ENCODE assay signal across 1 cellular context in the genomic region with DNA sequence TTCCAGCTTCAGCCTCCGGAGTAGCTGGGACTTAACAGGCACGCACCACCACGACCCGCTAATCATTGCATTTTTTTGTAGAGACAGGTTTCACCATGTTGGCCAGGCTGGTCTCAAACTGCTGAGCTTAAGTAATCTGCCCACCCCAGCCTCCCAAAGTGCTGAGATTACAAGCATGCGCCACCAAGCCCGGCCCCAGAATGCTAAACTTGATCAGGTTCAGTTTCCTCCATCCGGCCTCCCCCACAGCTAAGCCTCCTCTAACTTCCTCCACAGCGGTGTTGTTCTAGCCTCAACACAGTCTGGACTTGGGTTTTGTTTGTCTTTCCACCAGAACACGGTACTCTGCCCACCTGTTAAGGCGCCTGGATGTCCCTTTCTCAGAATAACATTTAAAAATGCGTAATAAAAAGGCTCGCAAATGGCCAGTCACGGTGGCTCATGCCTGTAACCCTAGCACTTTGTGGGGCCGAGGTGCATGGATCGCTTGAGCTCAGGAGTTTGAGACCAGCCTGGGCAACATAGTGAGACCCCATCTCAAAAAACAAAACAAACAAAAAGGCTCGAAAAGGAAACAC.
A peak's percentile ranks its signal among the peaks of the same experiment; 100 is the strongest.
TF ChIP-seq lines count a peak whose summit lies in the region.

No MANE protein-coding gene starts in this region.

TF ChIP-seq in K562, 482 proteins besides CTCF, POLR2A, EP300 and RAD21 (continues in another document):
- TF ChIP-seq, protein P1, sequence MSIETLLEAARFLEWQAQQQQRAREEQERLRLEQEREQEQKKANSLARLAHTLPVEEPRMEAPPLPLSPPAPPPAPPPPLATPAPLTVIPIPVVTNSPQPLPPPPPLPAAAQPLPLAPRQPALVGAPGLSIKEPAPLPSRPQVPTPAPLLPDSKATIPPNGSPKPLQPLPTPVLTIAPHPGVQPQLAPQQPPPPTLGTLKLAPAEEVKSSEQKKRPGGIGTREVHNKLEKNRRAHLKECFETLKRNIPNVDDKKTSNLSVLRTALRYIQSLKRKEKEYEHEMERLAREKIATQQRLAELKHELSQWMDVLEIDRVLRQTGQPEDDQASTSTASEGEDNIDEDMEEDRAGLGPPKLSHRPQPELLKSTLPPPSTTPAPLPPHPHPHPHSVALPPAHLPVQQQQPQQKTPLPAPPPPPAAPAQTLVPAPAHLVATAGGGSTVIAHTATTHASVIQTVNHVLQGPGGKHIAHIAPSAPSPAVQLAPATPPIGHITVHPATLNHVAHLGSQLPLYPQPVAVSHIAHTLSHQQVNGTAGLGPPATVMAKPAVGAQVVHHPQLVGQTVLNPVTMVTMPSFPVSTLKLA (conservative IDR thresholded peaks at IDR 0.05) = no peak
- TF ChIP-seq CREB1 (IDR thresholded peaks at IDR 0.05) = no peak
- TF ChIP-seq CREB1 (CRISPR knock-in tag; IDR thresholded peaks at IDR 0.05) = no peak
- TF ChIP-seq, protein P2, sequence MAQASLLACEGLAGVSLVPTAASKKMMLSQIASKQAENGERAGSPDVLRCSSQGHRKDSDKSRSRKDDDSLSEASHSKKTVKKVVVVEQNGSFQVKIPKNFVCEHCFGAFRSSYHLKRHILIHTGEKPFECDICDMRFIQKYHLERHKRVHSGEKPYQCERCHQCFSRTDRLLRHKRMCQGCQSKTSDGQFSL (CRISPR knock-in tag; IDR thresholded peaks at IDR 0.05) = no peak
- TF ChIP-seq, protein P2 (tag; IDR thresholded peaks at IDR 0.05) = no peak
- no peak for TF ChIP-seq MEF2A (IDR thresholded peaks at IDR 0.05; ENCODE audit: control insufficient read depth, low read depth, low read length)
- TF ChIP-seq CHCHD3 (CRISPR knock-in tag; IDR thresholded peaks at IDR 0.05) = no peak
- TF ChIP-seq ARNT (IDR thresholded peaks at IDR 0.05) = 0 out of 4 replicates have a peak, but pooled peaks of 1 of the 2 experiments have one; percentile 25
- no peak for TF ChIP-seq CLOCK (CRISPR knock-in tag; IDR thresholded peaks at IDR 0.05; ENCODE audit: borderline replicate concordance)
- peak; percentile 65; the same call in 1 of the 2 replicates for TF ChIP-seq SMAD4 (CRISPR knock-in tag; conservative IDR thresholded peaks at IDR 0.05)
- TF ChIP-seq ZNF778 (CRISPR knock-in tag; IDR thresholded peaks at IDR 0.05) = no peak
- TF ChIP-seq KDM4B (IDR thresholded peaks at IDR 0.05; ENCODE audit: borderline replicate concordance in 2 of 2, low read depth in 1 of 2) = no peak
- TF ChIP-seq TBL1XR1 (IDR thresholded peaks at IDR 0.05; ENCODE audit: low read length in 2 of 2) = no peak
- no peak for TF ChIP-seq ZNF77 (CRISPR knock-in tag; IDR thresholded peaks at IDR 0.05)
- TF ChIP-seq, protein P3, sequence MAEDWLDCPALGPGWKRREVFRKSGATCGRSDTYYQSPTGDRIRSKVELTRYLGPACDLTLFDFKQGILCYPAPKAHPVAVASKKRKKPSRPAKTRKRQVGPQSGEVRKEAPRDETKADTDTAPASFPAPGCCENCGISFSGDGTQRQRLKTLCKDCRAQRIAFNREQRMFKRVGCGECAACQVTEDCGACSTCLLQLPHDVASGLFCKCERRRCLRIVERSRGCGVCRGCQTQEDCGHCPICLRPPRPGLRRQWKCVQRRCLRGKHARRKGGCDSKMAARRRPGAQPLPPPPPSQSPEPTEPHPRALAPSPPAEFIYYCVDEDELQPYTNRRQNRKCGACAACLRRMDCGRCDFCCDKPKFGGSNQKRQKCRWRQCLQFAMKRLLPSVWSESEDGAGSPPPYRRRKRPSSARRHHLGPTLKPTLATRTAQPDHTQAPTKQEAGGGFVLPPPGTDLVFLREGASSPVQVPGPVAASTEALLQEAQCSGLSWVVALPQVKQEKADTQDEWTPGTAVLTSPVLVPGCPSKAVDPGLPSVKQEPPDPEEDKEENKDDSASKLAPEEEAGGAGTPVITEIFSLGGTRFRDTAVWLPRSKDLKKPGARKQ (CRISPR knock-in tag; IDR thresholded peaks at IDR 0.05) = no peak
- TF ChIP-seq, protein P4, sequence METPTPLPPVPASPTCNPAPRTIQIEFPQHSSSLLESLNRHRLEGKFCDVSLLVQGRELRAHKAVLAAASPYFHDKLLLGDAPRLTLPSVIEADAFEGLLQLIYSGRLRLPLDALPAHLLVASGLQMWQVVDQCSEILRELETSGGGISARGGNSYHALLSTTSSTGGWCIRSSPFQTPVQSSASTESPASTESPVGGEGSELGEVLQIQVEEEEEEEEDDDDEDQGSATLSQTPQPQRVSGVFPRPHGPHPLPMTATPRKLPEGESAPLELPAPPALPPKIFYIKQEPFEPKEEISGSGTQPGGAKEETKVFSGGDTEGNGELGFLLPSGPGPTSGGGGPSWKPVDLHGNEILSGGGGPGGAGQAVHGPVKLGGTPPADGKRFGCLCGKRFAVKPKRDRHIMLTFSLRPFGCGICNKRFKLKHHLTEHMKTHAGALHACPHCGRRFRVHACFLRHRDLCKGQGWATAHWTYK (CRISPR knock-in tag; IDR thresholded peaks at IDR 0.05) = no peak
- TF ChIP-seq ZNF165 (CRISPR knock-in tag; IDR thresholded peaks at IDR 0.05; ENCODE audit: borderline replicate concordance) = no peak
- no peak for TF ChIP-seq ESRRB (CRISPR knock-in tag; IDR thresholded peaks at IDR 0.05; ENCODE audit: borderline replicate concordance)
- no peak for TF ChIP-seq PBX2 (CRISPR knock-in tag; IDR thresholded peaks at IDR 0.05; ENCODE audit: low read depth)
- no peak for TF ChIP-seq PBX2 (tag; conservative IDR thresholded peaks at IDR 0.05; ENCODE audit: low read depth)
- TF ChIP-seq FOXM1 (IDR thresholded peaks at IDR 0.05; ENCODE audit: low read depth) = no peak
- TF ChIP-seq FOXM1 (CRISPR knock-in tag; IDR thresholded peaks at IDR 0.05; ENCODE audit: low read depth) = no peak
- TF ChIP-seq RFX1 (IDR thresholded peaks at IDR 0.05) = no peak
- TF ChIP-seq NCOA2 (IDR thresholded peaks at IDR 0.05; ENCODE audit: partially characterized antibody in 2 of 2) = no peak
- no peak for TF ChIP-seq ZNF766 (CRISPR knock-in tag; conservative IDR thresholded peaks at IDR 0.05)
- TF ChIP-seq, protein P5, sequence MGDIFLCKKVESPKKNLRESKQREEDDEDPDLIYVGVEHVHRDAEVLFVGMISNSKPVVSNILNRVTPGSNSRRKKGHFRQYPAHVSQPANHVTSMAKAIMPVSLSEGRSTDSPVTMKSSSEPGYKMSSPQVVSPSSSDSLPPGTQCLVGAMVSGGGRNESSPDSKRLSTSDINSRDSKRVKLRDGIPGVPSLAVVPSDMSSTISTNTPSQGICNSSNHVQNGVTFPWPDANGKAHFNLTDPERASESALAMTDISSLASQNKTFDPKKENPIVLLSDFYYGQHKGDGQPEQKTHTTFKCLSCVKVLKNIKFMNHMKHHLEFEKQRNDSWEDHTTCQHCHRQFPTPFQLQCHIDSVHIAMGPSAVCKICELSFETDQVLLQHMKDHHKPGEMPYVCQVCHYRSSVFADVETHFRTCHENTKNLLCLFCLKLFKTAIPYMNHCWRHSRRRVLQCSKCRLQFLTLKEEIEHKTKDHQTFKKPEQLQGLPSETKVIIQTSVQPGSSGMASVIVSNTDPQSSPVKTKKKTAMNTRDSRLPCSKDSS (IDR thresholded peaks at IDR 0.05; ENCODE audit: low read depth, partially characterized antibody) = no peak
- TF ChIP-seq, protein P6, sequence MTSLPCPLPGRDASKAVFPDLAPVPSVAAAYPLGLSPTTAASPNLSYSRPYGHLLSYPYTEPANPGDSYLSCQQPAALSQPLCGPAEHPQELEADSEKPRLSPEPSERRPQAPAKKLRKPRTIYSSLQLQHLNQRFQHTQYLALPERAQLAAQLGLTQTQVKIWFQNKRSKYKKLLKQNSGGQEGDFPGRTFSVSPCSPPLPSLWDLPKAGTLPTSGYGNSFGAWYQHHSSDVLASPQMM (CRISPR knock-in tag; IDR thresholded peaks at IDR 0.05) = no peak
- TF ChIP-seq ZNF41 (CRISPR knock-in tag; conservative IDR thresholded peaks at IDR 0.05) = no peak
- no peak for TF ChIP-seq CCAR2 (IDR thresholded peaks at IDR 0.05; ENCODE audit: low read depth, low read length)
- TF ChIP-seq EP400 (IDR thresholded peaks at IDR 0.05) = no peak
- TF ChIP-seq ZC3H11A (IDR thresholded peaks at IDR 0.05; ENCODE audit: low read depth, low read length) = no peak
- no peak for TF ChIP-seq GATAD2A (IDR thresholded peaks at IDR 0.05)
- no peak for TF ChIP-seq ERF (CRISPR knock-in tag; IDR thresholded peaks at IDR 0.05)
- TF ChIP-seq CBFB (CRISPR knock-in tag; IDR thresholded peaks at IDR 0.05) = no peak
- peak; percentile 26; the same call in 1 of the 2 replicates for TF ChIP-seq POLR2AphosphoS5 (IDR thresholded peaks at IDR 0.05; ENCODE audit: control insufficient read depth, insufficient read depth, low read depth, low read length)
- TF ChIP-seq ZC3H8 (IDR thresholded peaks at IDR 0.05) = no peak
- TF ChIP-seq, protein P7, sequence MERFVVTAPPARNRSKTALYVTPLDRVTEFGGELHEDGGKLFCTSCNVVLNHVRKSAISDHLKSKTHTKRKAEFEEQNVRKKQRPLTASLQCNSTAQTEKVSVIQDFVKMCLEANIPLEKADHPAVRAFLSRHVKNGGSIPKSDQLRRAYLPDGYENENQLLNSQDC (CRISPR knock-in tag; IDR thresholded peaks at IDR 0.05) = no peak
- no peak for TF ChIP-seq BRCA1 (IDR thresholded peaks at IDR 0.05)
- no peak for TF ChIP-seq BRCA1 (CRISPR knock-in tag; IDR thresholded peaks at IDR 0.05)
- peak; percentile 45 for TF ChIP-seq ZNF316 (IDR thresholded peaks at IDR 0.05)
- TF ChIP-seq XRCC3 (IDR thresholded peaks at IDR 0.05) = no peak
- no peak for TF ChIP-seq RBFOX2 (IDR thresholded peaks at IDR 0.05; ENCODE audit: low read depth, low read length)
- 0 out of 2 replicates have a peak, but pooled peaks have one; percentile 35 for TF ChIP-seq SMARCA5 (IDR thresholded peaks at IDR 0.05)
- TF ChIP-seq NCOR1 (IDR thresholded peaks at IDR 0.05) = peak; percentile 34
- TF ChIP-seq MEF2D (tag; conservative IDR thresholded peaks at IDR 0.05; ENCODE audit: low read depth) = no peak
- TF ChIP-seq ZNF282 (CRISPR knock-in tag; IDR thresholded peaks at IDR 0.05) = no peak
- no peak for TF ChIP-seq CREM (IDR thresholded peaks at IDR 0.05; ENCODE audit: low read depth)
- peak; percentile 77 for TF ChIP-seq HMBOX1 (IDR thresholded peaks at IDR 0.05)
- TF ChIP-seq KLF10 (CRISPR knock-in tag; IDR thresholded peaks at IDR 0.05) = no peak
- TF ChIP-seq, protein P8, sequence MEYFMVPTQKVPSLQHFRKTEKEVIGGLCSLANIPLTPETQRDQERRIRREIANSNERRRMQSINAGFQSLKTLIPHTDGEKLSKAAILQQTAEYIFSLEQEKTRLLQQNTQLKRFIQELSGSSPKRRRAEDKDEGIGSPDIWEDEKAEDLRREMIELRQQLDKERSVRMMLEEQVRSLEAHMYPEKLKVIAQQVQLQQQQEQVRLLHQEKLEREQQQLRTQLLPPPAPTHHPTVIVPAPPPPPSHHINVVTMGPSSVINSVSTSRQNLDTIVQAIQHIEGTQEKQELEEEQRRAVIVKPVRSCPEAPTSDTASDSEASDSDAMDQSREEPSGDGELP (CRISPR knock-in tag; IDR thresholded peaks at IDR 0.05; ENCODE audit: borderline replicate concordance) = 0 out of 2 replicates have a peak, but pooled peaks have one; percentile 16
